18 cellular contexts compared by ENCODE assay signal in genomic region chr10:86357676-86358075, GRCh38. TPM values are rescaled to one million over a fixed set of nuclear protein-coding genes. Genes with fewer than 3 reads are reported as not detected.
DNase-seq lines count a peak whose midpoint lies in the region; ATAC-seq and TF ChIP-seq lines count a peak whose summit lies in the region.
"Had no signal": no experiment of that assay in that cellular context is flagged by ENCODE, and none has a peak within 500 bp of the region (broad histone marks: within the 10 kb centered on the region; RNA-seq: fewer than 3 reads in every experiment).

No MANE protein-coding gene starts in this region.

- H3K27me3 ChIP-seq in heart right ventricle (peaks cover 0 to 11% (median under 1%) of the 10 kb centered on the region in 7 donors), lower lobe of right lung (ENCODE audit: low read depth) (peaks cover 2% of the 10 kb centered on the region)
- H3K27me3 ChIP-seq: SJSA1 had no signal

- 73 to 80% methylated on average over 9 of the region's 9 CpGs for WGBS in heart right ventricle, 2 donors

- H3K9me3 ChIP-seq in heart right ventricle (peaks cover 0 to under 1% (median 0%) of the 10 kb centered on the region in 11 donors), lower lobe of right lung (no peaks in the 10 kb centered on the region)
- H3K9me3 ChIP-seq: SJSA1 had no signal

- TF ChIP-seq CTCF in heart right ventricle (IDR thresholded peaks at IDR 0.05) (no peak), chondrocyte (IDR thresholded peaks at IDR 0.05) (no peak), lower lobe of right lung (IDR thresholded peaks at IDR 0.05) (no peak)

- peak; percentile 3 for DNase-seq in left cardiac atrium
- no peak for DNase-seq in heart right ventricle
- peak; percentile 62 for DNase-seq in chondrocyte (ENCODE audit: low spot score)
- DNase-seq in lower lobe of right lung: peak; percentile 20
- DNase-seq in HCEC 1CT: no peak
- DNase-seq in NCI-H69 (lab: John Stamatoyannopoulos, UW): no peak
- DNase-seq: DMS79, IMR-90, NCI-H1105, NCI-H2029 treated with DMSO at 0.1 percent for 48 hours, NCI-H226, NCI-H510A treated with DMSO at 0.1 percent for 48 hours, NCI-H774 had no signal

- peaks cover 18% of the 10 kb centered on the region for H3K27me3 Mint-ChIP-seq in chondrocyte (ENCODE audit: low read depth)
- peaks cover 12% of the 10 kb centered on the region for H3K27me3 Mint-ChIP-seq in activated T-helper 17 cell treated with anti-CD3 and anti-CD28 coated beads, Interleukin-2, amount 50 U/mL, for 72 hours

- no peak overlapping the region for H3K27ac Mint-ChIP-seq in chondrocyte (ENCODE audit: unreplicated experiment)
- no peak overlapping the region for H3K27ac Mint-ChIP-seq in activated T-helper 17 cell treated with anti-CD3 and anti-CD28 coated beads, Interleukin-2, amount 50 U/mL, for 72 hours

- H3K4me1 ChIP-seq in heart right ventricle (peaks cover 0 to 56% (median 26%) of the 10 kb centered on the region in 9 donors), lower lobe of right lung (peaks cover 26% of the 10 kb centered on the region)
- H3K4me1 ChIP-seq: SJSA1 had no signal

- H3K4me3 ChIP-seq in heart right ventricle (no peak overlapping the region), lower lobe of right lung (no peak overlapping the region)
- H3K4me3 ChIP-seq: SJSA1 had no signal

- intact Hi-C loops in left cardiac atrium (cut with DNase I): no loop called here
- intact Hi-C loops in heart right ventricle (cut with DNase I): loop anchor here in 1 of 10 donors (10.0 kb wide), 1 partner anchor 253 kb away; no protein-coding TSS in a partner anchor
- intact Hi-C loops in lower lobe of right lung (cut with DNase I): no loop called here

- peaks cover 4% of the 10 kb centered on the region for H3K9me3 Mint-ChIP-seq in chondrocyte (ENCODE audit: low read depth)
- no peaks in the 10 kb centered on the region for H3K9me3 Mint-ChIP-seq in activated T-helper 17 cell treated with anti-CD3 and anti-CD28 coated beads, Interleukin-2, amount 50 U/mL, for 72 hours

- H3K27ac ChIP-seq in heart right ventricle (peak overlapping the region in 1 of 10 donors; percentile 6), lower lobe of right lung (no peak overlapping the region), temporal lobe (ENCODE audit: low read depth, low read length) (peak overlapping the region; percentile 93)
- H3K27ac ChIP-seq: KMS-11, SJSA1 had no signal

- peaks cover 4% of the 10 kb centered on the region for H3K4me1 Mint-ChIP-seq in chondrocyte (ENCODE audit: low read depth)
- no peaks in the 10 kb centered on the region for H3K4me1 Mint-ChIP-seq in activated T-helper 17 cell treated with anti-CD3 and anti-CD28 coated beads, Interleukin-2, amount 50 U/mL, for 72 hours

- H3K4me3 Mint-ChIP-seq in chondrocyte (ENCODE audit: unreplicated experiment): no peak overlapping the region
- H3K4me3 Mint-ChIP-seq in activated T-helper 17 cell treated with anti-CD3 and anti-CD28 coated beads, Interleukin-2, amount 50 U/mL, for 72 hours: no peak overlapping the region

- H3K36me3 ChIP-seq in heart right ventricle: no peaks in the 10 kb centered on the region
- no peaks in the 10 kb centered on the region for H3K36me3 ChIP-seq in lower lobe of right lung
- H3K36me3 ChIP-seq: SJSA1 had no signal

- H3K36me3 Mint-ChIP-seq in chondrocyte (ENCODE audit: low read depth): no peaks in the 10 kb centered on the region
- H3K36me3 Mint-ChIP-seq in activated T-helper 17 cell treated with anti-CD3 and anti-CD28 coated beads, Interleukin-2, amount 50 U/mL, for 72 hours (ENCODE audit: low read depth): no peaks in the 10 kb centered on the region

- no peak for ATAC-seq in left cardiac atrium
- no peak for ATAC-seq in heart right ventricle
- no peak for ATAC-seq in lower lobe of right lung
- ATAC-seq in activated T-helper 17 cell treated with anti-CD3 and anti-CD28 coated beads, Interleukin-2, amount 50 U/mL, for 72 hours (replicated peaks): no peak
- ATAC-seq: Panc1 had no signal

RNA-seq across cellular contexts. Expression of gene GRID1, which starts 8.9 kb away (rescaled TPM):
- total RNA-seq in left cardiac atrium: under 1 TPM; 0.52 to 0.59 TPM
- total RNA-seq in heart right ventricle: 1 to 10 TPM in 9 of 10 donors, under 1 TPM in 1; 0.77 to 3.4 (median 1.9) TPM
- polyA plus RNA-seq in heart right ventricle: 1 to 10 TPM in 1 of 2 donors, under 1 TPM in 1; 0.44 to 1.2 TPM
- 0.60 to 2.2 TPM (median 0.62 TPM) in 3 replicates for total RNA-seq in chondrocyte
- 2.5 TPM for total RNA-seq in lower lobe of right lung
- 8.6 TPM for total RNA-seq in temporal lobe
- total RNA-seq in activated T-helper 17 cell treated with anti-CD3 and anti-CD28 coated beads, Interleukin-2, amount 50 U/mL, for 72 hours: not detected
- total RNA-seq: IMR-90 had no signal
- polyA plus RNA-seq: IMR-90 had no signal

Comparison
In these comparisons a context has a peak if more than half of its experiments do, and no peak if none do; other contexts are left out.
1. DNase-seq: peak in left cardiac atrium (single experiment), chondrocyte (single experiment) and lower lobe of right lung (single experiment); none in heart right ventricle (0 of 2), HCEC 1CT (single experiment) and NCI-H69 (single experiment).